Comparison of ENCODE assay signal across 8 cellular contexts in genomic region chr1:18956189-18957135, GRCh38. TPM values are rescaled to one million over a fixed set of nuclear protein-coding genes. Genes with fewer than 3 reads are reported as not detected.
DNase-seq lines count a peak whose midpoint lies in the region; ATAC-seq, FAIRE-seq and TF ChIP-seq lines count a peak whose summit lies in the region.

IFFO2 (minus strand) TSS chr1:18956676; CDS start chr1:18956332, 344 bp downstream.

- DNase-seq in A549 (ENCODE audit: low read depth in 1 of 2, low spot score in 1 of 2) (peak; percentile 87 to 92), NCI-H2171 (lab: John Stamatoyannopoulos, UW) (peak; percentile 92), activated B cell treated with CpG ODN at 0.5 μM for 24 hours (peak; percentile 99), cardiac fibroblast (ENCODE audit: low read depth in 2 of 2) (peak; percentile 92 to 96), immature natural killer cell (peak; percentile 98 to 99 (median 98)), smooth muscle cell (lab: John Stamatoyannopoulos, UW; ENCODE audit: unreplicated experiment) (peak; percentile 98)

- H3K4me2 ChIP-seq in A549, result peak within 1 kb of the TSS; percentile 93
- peak within 1 kb of the TSS; percentile 97 for H3K4me2 ChIP-seq in smooth muscle cell

- H3K4me1 ChIP-seq in A549, result peaks cover 37% of the 10 kb centered on the region
- H3K4me1 ChIP-seq in smooth muscle cell (ENCODE audit: low read depth), result no peaks in the 10 kb centered on the region

- H3K4me3 Mint-ChIP-seq in activated B cell treated with CpG ODN at 0.5 μM for 24 hours (peak within 1 kb of the TSS; percentile 88), immature natural killer cell (peak within 1 kb of the TSS; percentile 88 to 93 (median 92))

- H2AFZ ChIP-seq in smooth muscle cell (ENCODE audit: low read depth), result peak within 1 kb of the TSS; percentile 97

- no peak for TF ChIP-seq CTCF in A549 (IDR thresholded peaks at IDR 0.05)
- no peak for TF ChIP-seq CTCF in activated B cell treated with CpG ODN at 0.5 μM for 24 hours (IDR thresholded peaks at IDR 0.05)
- no peak for TF ChIP-seq CTCF in cardiac fibroblast (IDR thresholded peaks at IDR 0.05; ENCODE audit: low read depth, low read length)
- no peak for TF ChIP-seq CTCF in smooth muscle cell (IDR thresholded peaks at IDR 0.05; ENCODE audit: borderline replicate concordance, insufficient read depth, poor library complexity, severe bottlenecking)

- no peaks in the 10 kb centered on the region for H3K36me3 Mint-ChIP-seq in activated B cell treated with CpG ODN at 0.5 μM for 24 hours (ENCODE audit: low read depth)
- H3K36me3 Mint-ChIP-seq in immature natural killer cell, result no peaks in the 10 kb centered on the region

- H3K4me3 ChIP-seq in A549, result peak within 1 kb of the TSS; percentile 91
- peak within 1 kb of the TSS; percentile 69 to 80 for H3K4me3 ChIP-seq in cardiac fibroblast (replicated peaks in 1 of 2; ENCODE audit: low read depth in 2 of 2, low read length in 2 of 2)
- H3K4me3 ChIP-seq in smooth muscle cell, result peak within 1 kb of the TSS; percentile 69

- peak within 1 kb of the TSS; percentile 12 for H3K27ac Mint-ChIP-seq in activated B cell treated with CpG ODN at 0.5 μM for 24 hours
- peak within 1 kb of the TSS; percentile 78 to 92 (median 85) for H3K27ac Mint-ChIP-seq in immature natural killer cell

- H3K27me3 ChIP-seq in smooth muscle cell (ENCODE audit: low read depth), result no peaks in the 10 kb centered on the region

- H3F3A ChIP-seq in smooth muscle cell (ENCODE audit: low read depth), result peaks cover 8% of the 10 kb centered on the region

- peaks cover 30% of the 10 kb centered on the region for H4K20me1 ChIP-seq in smooth muscle cell (ENCODE audit: low read depth)

- 0% methylated on average over 1 of the region's 119 CpGs for WGBS in A549 (ENCODE audit: missing lambda C conversion rate)
- under 1% methylated on average over 66 of the region's 119 CpGs for WGBS in smooth muscle cell (ENCODE audit: low lambda C conversion rate)

- no peak for FAIRE-seq in A549 (lab: Jason Lieb, UNC)

- H3K27me3 Mint-ChIP-seq in activated B cell treated with CpG ODN at 0.5 μM for 24 hours, result peaks cover 11% of the 10 kb centered on the region
- H3K27me3 Mint-ChIP-seq in immature natural killer cell (ENCODE audit: low read depth in 3 of 3), result peaks cover 16 to 27% (median 27%) of the 10 kb centered on the region in 3 donors

- peaks cover 45% of the 10 kb centered on the region for H3K79me2 ChIP-seq in smooth muscle cell (ENCODE audit: low read depth)

- H3K9me3 Mint-ChIP-seq in activated B cell treated with CpG ODN at 0.5 μM for 24 hours (no peaks in the 10 kb centered on the region), immature natural killer cell (no peaks in the 10 kb centered on the region)

- peak; percentile 74 to 88 for ATAC-seq in A549
- peak; percentile 46 for ATAC-seq in HG03060 (IDR thresholded peaks at IDR 0.05; ENCODE audit: low read depth, unreplicated experiment)
- peak; percentile 85 for ATAC-seq in activated B cell treated with CpG ODN at 0.5 μM for 24 hours (ENCODE audit: low read depth)

- H3K27ac ChIP-seq in A549 (peak within 1 kb of the TSS; percentile 85 to 96), smooth muscle cell (ENCODE audit: low read depth) (peak within 1 kb of the TSS; percentile 97)

- no peaks in the 10 kb centered on the region for H3K9me3 ChIP-seq in A549
- no peaks in the 10 kb centered on the region for H3K9me3 ChIP-seq in smooth muscle cell (replicated peaks; ENCODE audit: low read depth)

- peak; percentile 92 for TF ChIP-seq POLR2A in A549 (IDR thresholded peaks at IDR 0.05; ENCODE audit: low read length)
- TF ChIP-seq POLR2A in GM18526 (IDR thresholded peaks at IDR 0.05; ENCODE audit: extremely low read depth, insufficient read length), result peak; percentile 51

- intact Hi-C loops in activated B cell treated with CpG ODN at 0.5 μM for 24 hours (cut with micrococcal nuclease), result loop anchor here (1.0 to 2.0 kb wide), 6 partner anchors 16 to 294 kb away; partner anchors contain the start of genes ALDH4A1, EMC1, MRTO4 and UBR4

- CTCF ChIA-PET in A549 (lab: Yijun Ruan, JAX), result interaction anchor here (0.8 to 2.6 kb wide), 15 partner anchors 11 to 134 kb away, joined by 3 to 10 read pairs (median 5); no protein-coding TSS in a partner anchor
- CTCF ChIA-PET in activated B cell treated with CpG ODN at 0.5 μM for 24 hours (lab: Charles Lee), result interaction anchor here (1.0 to 12.1 kb wide), 4 partner anchors 16 to 73 kb away, joined by 3 to 190 read pairs (median 8); partner anchors contain the start of gene ALDH4A1

- H3K4me1 Mint-ChIP-seq in activated B cell treated with CpG ODN at 0.5 μM for 24 hours, result peaks cover 50% of the 10 kb centered on the region
- peaks cover 52 to 54% of the 10 kb centered on the region in 2 donors for H3K4me1 Mint-ChIP-seq in immature natural killer cell

- no peaks in the 10 kb centered on the region for H3K36me3 ChIP-seq in smooth muscle cell (ENCODE audit: low read depth)

- peak within 1 kb of the TSS; percentile 84 for H3K9ac ChIP-seq in smooth muscle cell (ENCODE audit: low read depth)

- no peak for TF ChIP-seq RAD21 in A549 (conservative IDR thresholded peaks at IDR 0.05 in 1 of 2, IDR thresholded peaks at IDR 0.05 in 1 of 2)

- POLR2A ChIA-PET in A549 (lab: Yijun Ruan, JAX) (interaction anchor here (0.6 to 1.3 kb wide), 8 partner anchors 11 to 295 kb away, joined by 3 to 5 read pairs (median 4); partner anchors contain the start of genes EMC1 and MRTO4), activated B cell treated with CpG ODN at 0.5 μM for 24 hours (lab: Charles Lee) (interaction anchor here (0.6 to 2.4 kb wide), 15 partner anchors 8 to 54 kb away, joined by 3 to 16 read pairs (median 3); partner anchors contain the start of gene ALDH4A1)

- TF ChIP-seq EP300 in A549 (IDR thresholded peaks at IDR 0.05), result no peak

TF ChIP-seq in A549, 52 proteins besides CTCF, POLR2A, EP300 and RAD21 (continues in another document):
- TF ChIP-seq HES2 (IDR thresholded peaks at IDR 0.05), result no peak
- no peak for TF ChIP-seq SREBF2 (IDR thresholded peaks at IDR 0.05)
- no peak for TF ChIP-seq REST (IDR thresholded peaks at IDR 0.05)
- TF ChIP-seq ZFP36 (IDR thresholded peaks at IDR 0.05; ENCODE audit: borderline replicate concordance, partially characterized antibody), result no peak
- TF ChIP-seq MYC (IDR thresholded peaks at IDR 0.05; ENCODE audit: borderline replicate concordance, low read length), result no peak
- TF ChIP-seq HMGXB4 (CRISPR knock-in tag; IDR thresholded peaks at IDR 0.05; ENCODE audit: borderline replicate concordance), result no peak

RNA-seq across cellular contexts. Expression of gene IFFO2, which starts in this region (rescaled TPM):
- polyA plus RNA-seq in A549 (2011; rRNA removed), result 23.0 and 24.3 TPM in 2 replicates
- 43.9 and 44.0 TPM in 2 replicates for polyA plus RNA-seq in A549 (2012; cell fraction: cytosol; rRNA removed)
- 93.7 and 96.0 TPM in 2 replicates for polyA plus RNA-seq in A549 (2012; cell fraction: nucleus; rRNA removed)
- 50.1 to 57.5 TPM (median 53.9 TPM) in 3 replicates for polyA plus RNA-seq in A549 (2017; fragmentation: RNase III; extraction: RNeasy Plus Mini Kit Qiagen cat#74134 plus additional on column Dnase treatment)
- polyA minus RNA-seq in A549 (2011; rRNA and poly(A)+ RNA removed), result 24.2 and 31.1 TPM in 2 replicates
- total RNA-seq in activated B cell treated with CpG ODN at 0.5 μM for 24 hours, result 13.0 and 13.6 TPM in 2 replicates
- polyA plus RNA-seq in immature natural killer cell, result 1 to 10 TPM; 1.9 to 3.9 (median 3.2) TPM
- 19.1 and 28.0 TPM in 2 replicates for total RNA-seq in smooth muscle cell
- 3.7 and 5.7 TPM in 2 replicates for polyA plus RNA-seq in smooth muscle cell

Comparison
In these comparisons a context has a peak if more than half of its experiments do, and no peak if none do; other contexts are left out.
1. Peak in every context shown above with its lines: DNase-seq, ATAC-seq, H3K4me3 ChIP-seq and H3K27ac ChIP-seq.